Comparison of ENCODE assay signal across 25 cellular contexts in genomic region chr10:116802474-116802873, GRCh38. TPM values are rescaled to one million over a fixed set of nuclear protein-coding genes. Genes with fewer than 3 reads are reported as not detected.
"Had no signal": no experiment of that assay in that cellular context is flagged by ENCODE, and none has a peak within 500 bp of the region (broad histone marks: within the 10 kb centered on the region; RNA-seq: fewer than 3 reads in every experiment).

No MANE protein-coding gene starts in this region.

- H3K27me3 Mint-ChIP-seq: activated naive CD8-positive, alpha-beta T cell treated with anti-CD3 and anti-CD28 coated beads, Interleukin-2, amount 10 ng/mL, durations not matched to agents 7 days and 5 days had no signal

- H3K36me3 ChIP-seq: adrenal gland, Peyer's patch, WERI-Rb-1 had no signal

- H3K9me3 Mint-ChIP-seq: activated naive CD8-positive, alpha-beta T cell treated with anti-CD3 and anti-CD28 coated beads, Interleukin-2, amount 10 ng/mL, durations not matched to agents 7 days and 5 days; T-helper 1 cell treated with Interleukin-12 subunit alpha and Interleukin-12 subunit beta and Interleukin-4 antibody, amounts not matched to agents 30 μg/mL and 1 μg/mL, for 36 hours had no signal

- H3K27ac ChIP-seq: adrenal gland, Peyer's patch, RWPE1, WERI-Rb-1 had no signal

- H3K36me3 Mint-ChIP-seq: activated naive CD8-positive, alpha-beta T cell treated with anti-CD3 and anti-CD28 coated beads, Interleukin-2, amount 10 ng/mL, durations not matched to agents 7 days and 5 days had no signal

- H3K9me3 ChIP-seq: adrenal gland, Peyer's patch had no signal

- ATAC-seq: activated CD4-positive, CD25-positive, alpha-beta regulatory T cell treated with anti-CD3 and anti-CD28 coated beads, Interleukin-2, amount 50 U/mL, for 24 hours; activated CD8-positive, alpha-beta T cell treated with anti-CD3 and anti-CD28 coated beads, Interleukin-2, amount 10 ng/mL, durations not matched to agents 7 days and 5 days had no signal

- H3K27me3 ChIP-seq: adrenal gland, Peyer's patch had no signal

- H3K4me3 ChIP-seq: adrenal gland, Peyer's patch had no signal

- H3K4me1 Mint-ChIP-seq: activated naive CD8-positive, alpha-beta T cell treated with anti-CD3 and anti-CD28 coated beads, Interleukin-2, amount 10 ng/mL, durations not matched to agents 7 days and 5 days had no signal

- H3K4me3 Mint-ChIP-seq: activated CD8-positive, alpha-beta T cell treated with anti-CD3 and anti-CD28 coated beads, Interleukin-2, amount 10 ng/mL, durations not matched to agents 7 days and 5 days; activated naive CD8-positive, alpha-beta T cell treated with anti-CD3 and anti-CD28 coated beads, Interleukin-2, amount 10 ng/mL, durations not matched to agents 7 days and 5 days; T-helper 1 cell treated with Interleukin-12 subunit alpha and Interleukin-12 subunit beta and Interleukin-4 antibody, amounts not matched to agents 30 μg/mL and 1 μg/mL, for 36 hours had no signal

- DNase-seq: activated CD4-positive, alpha-beta T cell treated with anti-CD3 and anti-CD28 coated beads for 4 hours; activated CD8-positive, alpha-beta memory T cell treated with anti-CD3 and anti-CD28 coated beads, Interleukin-2, amount 50 U/mL, for 48 hours; activated CD8-positive, alpha-beta T cell treated with anti-CD3 and anti-CD28 coated beads, Interleukin-2, amount 10 ng/mL, durations not matched to agents 7 days and 5 days; activated naive CD4-positive, alpha-beta T cell treated with anti-CD3 and anti-CD28 coated beads, Interleukin-2, amount 50 U/mL, for 16 hours; activated naive CD8-positive, alpha-beta T cell treated with anti-CD3 and anti-CD28 coated beads, Interleukin-2, amount 10 ng/mL, durations not matched to agents 7 days and 5 days; activated T-cell treated with anti-CD3 and anti-CD28 coated beads, Interleukin-2, amount 50 U/mL, for 1 hour; adrenal gland; anterior cingulate cortex; cerebellar nuclear complex; Kasumi-1; KBM-7; NCI-H146; NCI-H1930; NCI-H2171; NCI-H2227 treated with DMSO at 0.1 percent for 48 hours; NCI-H446 treated with DMSO at 0.1 percent for 48 hours; NCI-H524 treated with DMSO at 0.1 percent for 48 hours; NCI-H748 treated with DMSO at 0.1 percent for 48 hours; Peyer's patch; SHP77; WERI-Rb-1 had no signal

- H3K4me1 ChIP-seq: adrenal gland, Peyer's patch had no signal

- H3K27ac Mint-ChIP-seq: activated CD8-positive, alpha-beta T cell treated with anti-CD3 and anti-CD28 coated beads, Interleukin-2, amount 10 ng/mL, durations not matched to agents 7 days and 5 days; activated naive CD8-positive, alpha-beta T cell treated with anti-CD3 and anti-CD28 coated beads, Interleukin-2, amount 10 ng/mL, durations not matched to agents 7 days and 5 days; T-helper 1 cell treated with Interleukin-12 subunit alpha and Interleukin-12 subunit beta and Interleukin-4 antibody, amounts not matched to agents 30 μg/mL and 1 μg/mL, for 36 hours had no signal

RNA-seq across cellular contexts. Expression of gene ENO4, which starts 46.8 kb away (rescaled TPM):
- total RNA-seq: activated CD8-positive, alpha-beta T cell treated with anti-CD3 and anti-CD28 coated beads, Interleukin-2, amount 10 ng/mL, durations not matched to agents 7 days and 5 days; activated naive CD8-positive, alpha-beta T cell treated with anti-CD3 and anti-CD28 coated beads, Interleukin-2, amount 10 ng/mL, durations not matched to agents 7 days and 5 days; cardiac septum; Peyer's patch had no signal
